ENCODE assay signal across 8 cellular contexts in the genomic region with DNA sequence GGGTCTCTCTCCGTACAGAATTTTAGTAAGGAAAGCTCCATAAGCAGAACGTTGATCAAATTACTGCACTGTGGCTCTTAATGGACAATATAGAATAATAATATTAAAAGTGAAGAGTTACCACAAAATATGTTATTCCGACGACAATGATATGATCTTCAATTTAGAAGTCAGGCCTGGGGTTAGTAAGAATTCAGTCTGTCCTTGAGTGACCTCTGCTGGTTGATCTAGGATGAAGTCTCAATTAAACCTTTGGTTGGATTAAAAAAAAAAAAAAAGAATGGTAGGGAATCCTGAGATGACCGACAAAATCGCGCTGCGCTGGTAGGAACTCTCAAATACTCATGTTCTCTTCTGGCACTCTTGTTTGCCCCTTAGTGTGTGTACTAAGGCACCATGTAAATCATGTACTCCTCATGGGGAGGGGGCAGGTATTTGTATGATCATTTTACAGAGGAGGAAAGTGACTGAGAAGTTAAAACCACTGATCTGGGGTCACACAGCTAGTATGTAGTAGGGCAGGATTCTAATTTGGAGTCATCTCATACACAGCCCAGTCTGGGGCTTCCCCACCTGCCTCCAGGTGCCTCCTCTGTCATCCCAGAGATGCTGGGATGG.
A peak's percentile ranks its signal among the peaks of the same experiment; 100 is the strongest.
DNase-seq lines count a peak whose midpoint lies in the region; ATAC-seq, FAIRE-seq and TF ChIP-seq lines count a peak whose summit lies in the region.

No MANE protein-coding gene starts in this region.

- ATAC-seq in stimulated activated effector memory CD8-positive, alpha-beta T cell treated with anti-CD3 and anti-CD28 coated beads, Interleukin-12 subunit alpha, Interleukin-12 subunit beta, amount 100 ng/mL, for 72 hours: no peak

- DNase-seq in BJ (ENCODE audit: low read depth) (no peak), GM20000 (ENCODE audit: low spot score) (peak; percentile 20), NCI-H2227 treated with DMSO at 0.1 percent for 48 hours (lab: John Stamatoyannopoulos, UW) (peak; percentile 54), cardiac fibroblast (ENCODE audit: low read depth in 2 of 2) (peak; percentile 67 to 72), GM12892 (ENCODE audit: insufficient read length) (no peak)
- no peak for DNase-seq in stimulated activated effector memory CD8-positive, alpha-beta T cell treated with anti-CD3 and anti-CD28 coated beads, Interleukin-12 subunit alpha, Interleukin-12 subunit beta, amount 100 ng/mL, for 72 hours (ENCODE audit: low spot score in 2 of 2)
- no peak for DNase-seq in stimulated activated CD4-positive, alpha-beta T cell treated with anti-CD3 and anti-CD28 coated beads, Interleukin-4, amount 100 ng/mL, for 4 hours

- H3K27me3 ChIP-seq in BJ (ENCODE audit: control insufficient read depth, insufficient read depth, low read length) (no peaks in the 10 kb centered on the region; the same call in none of the 2 replicates), liver (ENCODE audit: control insufficient read depth in 4 of 4, insufficient read depth in 4 of 4, low read length in 3 of 4) (no peaks in the 10 kb centered on the region)

- POLR2A ChIA-PET in BJ (lab: Charles Lee): no interaction called here

- TF ChIP-seq CTCF in BJ (IDR thresholded peaks at IDR 0.05; ENCODE audit: insufficient read depth, low read depth, low read length) (peak; percentile 54), GM20000 (IDR thresholded peaks at IDR 0.05; ENCODE audit: extremely low read depth, missing control alignments) (no peak), cardiac fibroblast (IDR thresholded peaks at IDR 0.05; ENCODE audit: low read depth, low read length) (peak; percentile 43), liver (IDR thresholded peaks at IDR 0.05; ENCODE audit: low read depth, low read length, missing input control) (peak; percentile 67)

- WGBS in liver: 24% methylated on average over 8 of the region's 8 CpGs

- TF ChIP-seq POLR2A in GM12892 (IDR thresholded peaks at IDR 0.05; ENCODE audit: low read depth, low read length): no peak

- H3K4me3 ChIP-seq in BJ (ENCODE audit: low read depth, low read length): no peak overlapping the region
- no peak overlapping the region for H3K4me3 ChIP-seq in cardiac fibroblast (replicated peaks in 1 of 2; ENCODE audit: low read depth in 2 of 2, low read length in 2 of 2)
- no peak overlapping the region for H3K4me3 ChIP-seq in liver (ENCODE audit: low read depth in 1 of 3, low read length in 3 of 3)

- H3K27ac ChIP-seq in liver (ENCODE audit: low read depth in 1 of 2, low read length in 2 of 2): no peak overlapping the region

- TF ChIP-seq RAD21 in liver (IDR thresholded peaks at IDR 0.05): peak; percentile 88 to 89

- H3K9me3 ChIP-seq in liver (ENCODE audit: control insufficient read depth in 4 of 4, low read length in 3 of 4): no peaks in the 10 kb centered on the region

- no peaks in the 10 kb centered on the region for H3K4me1 Mint-ChIP-seq in stimulated activated effector memory CD8-positive, alpha-beta T cell treated with anti-CD3 and anti-CD28 coated beads, Interleukin-12 subunit alpha, Interleukin-12 subunit beta, amount 100 ng/mL, for 72 hours

- no peaks in the 10 kb centered on the region for H3K9me3 Mint-ChIP-seq in stimulated activated effector memory CD8-positive, alpha-beta T cell treated with anti-CD3 and anti-CD28 coated beads, Interleukin-12 subunit alpha, Interleukin-12 subunit beta, amount 100 ng/mL, for 72 hours

- no peaks in the 10 kb centered on the region for H3K4me1 ChIP-seq in liver (ENCODE audit: control insufficient read depth in 4 of 4, insufficient read depth in 4 of 4, low read length in 3 of 4)

- no peak for FAIRE-seq in GM12892 (lab: Jason Lieb, UNC)

- H3K27ac Mint-ChIP-seq in stimulated activated effector memory CD8-positive, alpha-beta T cell treated with anti-CD3 and anti-CD28 coated beads, Interleukin-12 subunit alpha, Interleukin-12 subunit beta, amount 100 ng/mL, for 72 hours: no peak overlapping the region

- H3K36me3 ChIP-seq in BJ (ENCODE audit: control insufficient read depth, insufficient read depth, low read length) (no peaks in the 10 kb centered on the region), liver (ENCODE audit: control insufficient read depth in 4 of 4, insufficient read depth in 3 of 4, low read depth in 1 of 4, low read length in 3 of 4) (no peaks in the 10 kb centered on the region)

- H3K4me3 Mint-ChIP-seq in stimulated activated effector memory CD8-positive, alpha-beta T cell treated with anti-CD3 and anti-CD28 coated beads, Interleukin-12 subunit alpha, Interleukin-12 subunit beta, amount 100 ng/mL, for 72 hours: no peak overlapping the region

- CTCF ChIA-PET in BJ (lab: Yijun Ruan, JAX): interaction anchor here (0.7 to 5.3 kb wide), 5 partner anchors 10 to 465 kb away, joined by 3 to 45 read pairs (median 4); no protein-coding TSS in a partner anchor

- no peak overlapping the region for H3K9ac ChIP-seq in liver (ENCODE audit: low read depth in 1 of 2, low read length in 2 of 2)

- no peaks in the 10 kb centered on the region for H3K36me3 Mint-ChIP-seq in stimulated activated effector memory CD8-positive, alpha-beta T cell treated with anti-CD3 and anti-CD28 coated beads, Interleukin-12 subunit alpha, Interleukin-12 subunit beta, amount 100 ng/mL, for 72 hours

TF ChIP-seq in liver, 16 proteins besides CTCF, POLR2A, EP300 and RAD21:
- TF ChIP-seq RXRA (IDR thresholded peaks at IDR 0.05) (no peak), SP1 (IDR thresholded peaks at IDR 0.05) (no peak), HNF4G (IDR thresholded peaks at IDR 0.05) (no peak), YY1 (IDR thresholded peaks at IDR 0.05) (no peak), HNF4A (conservative IDR thresholded peaks at IDR 0.05) (no peak), GABPA (IDR thresholded peaks at IDR 0.05 in 1 of 2, conservative IDR thresholded peaks at IDR 0.05 in 1 of 2) (no peak), EGR1 (IDR thresholded peaks at IDR 0.05; ENCODE audit: low read depth in 2 of 2) (no peak), NR2F2 (IDR thresholded peaks at IDR 0.05) (no peak), TAF1 (conservative IDR thresholded peaks at IDR 0.05) (no peak), JUND (IDR thresholded peaks at IDR 0.05) (no peak), FOXA2 (IDR thresholded peaks at IDR 0.05) (no peak), FOXA1 (IDR thresholded peaks at IDR 0.05) (no peak)
- TF ChIP-seq, protein P1, sequence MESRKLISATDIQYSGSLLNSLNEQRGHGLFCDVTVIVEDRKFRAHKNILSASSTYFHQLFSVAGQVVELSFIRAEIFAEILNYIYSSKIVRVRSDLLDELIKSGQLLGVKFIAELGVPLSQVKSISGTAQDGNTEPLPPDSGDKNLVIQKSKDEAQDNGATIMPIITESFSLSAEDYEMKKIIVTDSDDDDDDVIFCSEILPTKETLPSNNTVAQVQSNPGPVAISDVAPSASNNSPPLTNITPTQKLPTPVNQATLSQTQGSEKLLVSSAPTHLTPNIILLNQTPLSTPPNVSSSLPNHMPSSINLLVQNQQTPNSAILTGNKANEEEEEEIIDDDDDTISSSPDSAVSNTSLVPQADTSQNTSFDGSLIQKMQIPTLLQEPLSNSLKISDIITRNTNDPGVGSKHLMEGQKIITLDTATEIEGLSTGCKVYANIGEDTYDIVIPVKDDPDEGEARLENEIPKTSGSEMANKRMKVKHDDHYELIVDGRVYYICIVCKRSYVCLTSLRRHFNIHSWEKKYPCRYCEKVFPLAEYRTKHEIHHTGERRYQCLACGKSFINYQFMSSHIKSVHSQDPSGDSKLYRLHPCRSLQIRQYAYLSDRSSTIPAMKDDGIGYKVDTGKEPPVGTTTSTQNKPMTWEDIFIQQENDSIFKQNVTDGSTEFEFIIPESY (IDR thresholded peaks at IDR 0.05): no peak
- TF ChIP-seq, protein P2, sequence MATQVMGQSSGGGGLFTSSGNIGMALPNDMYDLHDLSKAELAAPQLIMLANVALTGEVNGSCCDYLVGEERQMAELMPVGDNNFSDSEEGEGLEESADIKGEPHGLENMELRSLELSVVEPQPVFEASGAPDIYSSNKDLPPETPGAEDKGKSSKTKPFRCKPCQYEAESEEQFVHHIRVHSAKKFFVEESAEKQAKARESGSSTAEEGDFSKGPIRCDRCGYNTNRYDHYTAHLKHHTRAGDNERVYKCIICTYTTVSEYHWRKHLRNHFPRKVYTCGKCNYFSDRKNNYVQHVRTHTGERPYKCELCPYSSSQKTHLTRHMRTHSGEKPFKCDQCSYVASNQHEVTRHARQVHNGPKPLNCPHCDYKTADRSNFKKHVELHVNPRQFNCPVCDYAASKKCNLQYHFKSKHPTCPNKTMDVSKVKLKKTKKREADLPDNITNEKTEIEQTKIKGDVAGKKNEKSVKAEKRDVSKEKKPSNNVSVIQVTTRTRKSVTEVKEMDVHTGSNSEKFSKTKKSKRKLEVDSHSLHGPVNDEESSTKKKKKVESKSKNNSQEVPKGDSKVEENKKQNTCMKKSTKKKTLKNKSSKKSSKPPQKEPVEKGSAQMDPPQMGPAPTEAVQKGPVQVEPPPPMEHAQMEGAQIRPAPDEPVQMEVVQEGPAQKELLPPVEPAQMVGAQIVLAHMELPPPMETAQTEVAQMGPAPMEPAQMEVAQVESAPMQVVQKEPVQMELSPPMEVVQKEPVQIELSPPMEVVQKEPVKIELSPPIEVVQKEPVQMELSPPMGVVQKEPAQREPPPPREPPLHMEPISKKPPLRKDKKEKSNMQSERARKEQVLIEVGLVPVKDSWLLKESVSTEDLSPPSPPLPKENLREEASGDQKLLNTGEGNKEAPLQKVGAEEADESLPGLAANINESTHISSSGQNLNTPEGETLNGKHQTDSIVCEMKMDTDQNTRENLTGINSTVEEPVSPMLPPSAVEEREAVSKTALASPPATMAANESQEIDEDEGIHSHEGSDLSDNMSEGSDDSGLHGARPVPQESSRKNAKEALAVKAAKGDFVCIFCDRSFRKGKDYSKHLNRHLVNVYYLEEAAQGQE (IDR thresholded peaks at IDR 0.05): no peak
- TF ChIP-seq, protein P3, sequence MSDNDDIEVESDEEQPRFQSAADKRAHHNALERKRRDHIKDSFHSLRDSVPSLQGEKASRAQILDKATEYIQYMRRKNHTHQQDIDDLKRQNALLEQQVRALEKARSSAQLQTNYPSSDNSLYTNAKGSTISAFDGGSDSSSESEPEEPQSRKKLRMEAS (IDR thresholded peaks at IDR 0.05): no peak
- TF ChIP-seq, protein P4, sequence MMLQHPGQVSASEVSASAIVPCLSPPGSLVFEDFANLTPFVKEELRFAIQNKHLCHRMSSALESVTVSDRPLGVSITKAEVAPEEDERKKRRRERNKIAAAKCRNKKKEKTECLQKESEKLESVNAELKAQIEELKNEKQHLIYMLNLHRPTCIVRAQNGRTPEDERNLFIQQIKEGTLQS (IDR thresholded peaks at IDR 0.05): no peak

Comparison
In these comparisons a context has a peak if more than half of its experiments do, and no peak if none do; other contexts are left out.
1. DNase-seq: peak in GM20000 (single experiment), NCI-H2227 treated with DMSO at 0.1 percent for 48 hours (single experiment) and cardiac fibroblast (2 of 2); none in BJ (single experiment), stimulated activated effector memory CD8-positive, alpha-beta T cell treated with anti-CD3 and anti-CD28 coated beads, Interleukin-12 subunit alpha, Interleukin-12 subunit beta, amount 100 ng/mL, for 72 hours (0 of 2), stimulated activated CD4-positive, alpha-beta T cell treated with anti-CD3 and anti-CD28 coated beads, Interleukin-4, amount 100 ng/mL, for 4 hours (0 of 2) and GM12892 (single experiment).